8 cellular contexts compared by ENCODE assay signal in genomic region chr15:91855684-91856553, GRCh38. TPM values are rescaled to one million over a fixed set of nuclear protein-coding genes. Genes with fewer than 3 reads are reported as not detected.
DNase-seq lines count a peak whose midpoint lies in the region; ATAC-seq and TF ChIP-seq lines count a peak whose summit lies in the region.

No MANE protein-coding gene starts in this region.

- H3K27ac ChIP-seq in aorta (ENCODE audit: low read depth in 1 of 2, low read length in 2 of 2), result no peak overlapping the region

- CTCF ChIA-PET in T-cell (lab: Charles Lee), result interaction anchor here in 1 of 2 donors (1.2 kb wide), 1 partner anchor 9 kb away, joined by 3 read pairs; no protein-coding TSS in a partner anchor

- peaks cover 67% of the 10 kb centered on the region for H3K4me1 Mint-ChIP-seq in activated T-cell treated with anti-CD3 and anti-CD28 coated beads, Interleukin-2, amount 50 U/mL, for 72 hours (ENCODE audit: low read depth)
- H3K4me1 Mint-ChIP-seq in T-cell, result peaks cover 69 to 79% (median 79%) of the 10 kb centered on the region in 3 donors
- H3K4me1 Mint-ChIP-seq in stimulated activated memory B cell treated with anti-CD40 and anti-IgM and Interleukin-4, amounts not matched to agents 10 μg/mL and 1 μg/mL and 100 μg/mL, for 72 hours, result peaks cover 37% of the 10 kb centered on the region

- H3K36me3 ChIP-seq in aorta (ENCODE audit: control insufficient read depth in 1 of 2, insufficient read depth in 2 of 2, low read length in 1 of 2), result no peaks in the 10 kb centered on the region

- peak in 1 of 2 donors; percentile 15 for DNase-seq in activated T-cell treated with anti-CD3 and anti-CD28 coated beads, Interleukin-2, amount 50 U/mL, for 72 hours
- no peak for DNase-seq in activated T-cell treated with anti-CD3 and anti-CD28 coated beads, Interleukin-2, amount 50 U/mL, for 48 hours
- DNase-seq in NB4 (ENCODE audit: low read depth) (peak; percentile 8), T-cell (peak in 4 of 34 experiments; percentile 8 to 22 (median 19)), iPS DF 19.7 (ENCODE audit: low read depth, low spot score) (peak; percentile 72), AG20443 (ENCODE audit: low spot score) (no peak), aorta (no peak)

- no peaks in the 10 kb centered on the region for H3K4me1 ChIP-seq in aorta (ENCODE audit: control insufficient read depth in 1 of 2, insufficient read depth in 2 of 2, low read length in 2 of 2)

- TF ChIP-seq POLR2A in NB4 (IDR thresholded peaks at IDR 0.05; ENCODE audit: extremely low read depth, insufficient read length), result no peak

- POLR2A ChIA-PET in T-cell (lab: Charles Lee), result no interaction called here

- H3K4me3 ChIP-seq in NB4 (ENCODE audit: low read depth, low read length), result no peak overlapping the region
- peak overlapping the region in 1 of 2 donors; percentile 96 for H3K4me3 ChIP-seq in aorta (ENCODE audit: low read length in 2 of 2)

- H3K9me3 Mint-ChIP-seq in activated T-cell treated with anti-CD3 and anti-CD28 coated beads, Interleukin-2, amount 50 U/mL, for 72 hours, result no peaks in the 10 kb centered on the region
- no peaks in the 10 kb centered on the region for H3K9me3 Mint-ChIP-seq in T-cell
- peaks cover 6% of the 10 kb centered on the region for H3K9me3 Mint-ChIP-seq in stimulated activated memory B cell treated with anti-CD40 and anti-IgM and Interleukin-4, amounts not matched to agents 10 μg/mL and 1 μg/mL and 100 μg/mL, for 72 hours

- no peak for ATAC-seq in activated T-cell treated with anti-CD3 and anti-CD28 coated beads, Interleukin-2, amount 50 U/mL, for 72 hours (replicated peaks in 1 of 2)
- no peak for ATAC-seq in T-cell (replicated peaks in 1 of 4)
- ATAC-seq in stimulated activated memory B cell treated with anti-CD40 and anti-IgM and Interleukin-4, amounts not matched to agents 10 μg/mL and 1 μg/mL and 100 μg/mL, for 72 hours, result no peak
- no peak for ATAC-seq in aorta (ENCODE audit: low FRiP score)

- H3K9me3 ChIP-seq in aorta (ENCODE audit: control insufficient read depth, low read length), result no peaks in the 10 kb centered on the region

- H3K27ac Mint-ChIP-seq in activated T-cell treated with anti-CD3 and anti-CD28 coated beads, Interleukin-2, amount 50 U/mL, for 72 hours, result no peak overlapping the region
- peak overlapping the region; percentile 91 to 96 for H3K27ac Mint-ChIP-seq in T-cell
- no peak overlapping the region for H3K27ac Mint-ChIP-seq in stimulated activated memory B cell treated with anti-CD40 and anti-IgM and Interleukin-4, amounts not matched to agents 10 μg/mL and 1 μg/mL and 100 μg/mL, for 72 hours

- peak; percentile 12 for TF ChIP-seq CTCF in NB4 (IDR thresholded peaks at IDR 0.05; ENCODE audit: low read depth, low read length)

- 31 to 39% methylated on average over 15 of the region's 15 CpGs for whole genome bisulfite sequencing in aorta, 2 donors

- no peaks in the 10 kb centered on the region for H3K27me3 Mint-ChIP-seq in activated T-cell treated with anti-CD3 and anti-CD28 coated beads, Interleukin-2, amount 50 U/mL, for 72 hours (ENCODE audit: low read depth)
- H3K27me3 Mint-ChIP-seq in T-cell, result no peaks in the 10 kb centered on the region
- peaks cover 46% of the 10 kb centered on the region for H3K27me3 Mint-ChIP-seq in stimulated activated memory B cell treated with anti-CD40 and anti-IgM and Interleukin-4, amounts not matched to agents 10 μg/mL and 1 μg/mL and 100 μg/mL, for 72 hours

- intact Hi-C loops in aorta (cut with DNase I), result loop anchor here in 1 of 2 donors (10.0 kb wide), 1 partner anchor 551 kb away; no protein-coding TSS in a partner anchor

- H3K4me3 Mint-ChIP-seq in activated T-cell treated with anti-CD3 and anti-CD28 coated beads, Interleukin-2, amount 50 U/mL, for 72 hours, result peak overlapping the region; percentile 4 to 60
- peak overlapping the region in 2 of 3 donors; percentile 47 to 84 for H3K4me3 Mint-ChIP-seq in T-cell
- H3K4me3 Mint-ChIP-seq in stimulated activated memory B cell treated with anti-CD40 and anti-IgM and Interleukin-4, amounts not matched to agents 10 μg/mL and 1 μg/mL and 100 μg/mL, for 72 hours, result no peak overlapping the region

- no peaks in the 10 kb centered on the region for H3K27me3 ChIP-seq in aorta (ENCODE audit: control insufficient read depth in 1 of 2, insufficient read depth in 2 of 2, low read length in 1 of 2)

- no peaks in the 10 kb centered on the region for H3K36me3 Mint-ChIP-seq in activated T-cell treated with anti-CD3 and anti-CD28 coated beads, Interleukin-2, amount 50 U/mL, for 72 hours (ENCODE audit: insufficient read depth in 2 of 2)
- H3K36me3 Mint-ChIP-seq in T-cell, result no peaks in the 10 kb centered on the region
- no peaks in the 10 kb centered on the region for H3K36me3 Mint-ChIP-seq in stimulated activated memory B cell treated with anti-CD40 and anti-IgM and Interleukin-4, amounts not matched to agents 10 μg/mL and 1 μg/mL and 100 μg/mL, for 72 hours

RNA-seq across cellular contexts. Expression of gene SLCO3A1, which starts 2.4 kb away (rescaled TPM):
- total RNA-seq in activated T-cell treated with anti-CD3 and anti-CD28 coated beads, Interleukin-2, amount 50 U/mL, for 72 hours, result 10 to 100 TPM in 1 of 2 donors, 1 to 10 TPM in 1; 8.2 to 13.6 TPM
- 10 to 100 TPM; 26.2 to 52.2 (median 38.7) TPM for total RNA-seq in T-cell
- 10 to 100 TPM; 39.7 to 60.7 TPM for total RNA-seq in aorta
- polyA plus RNA-seq in aorta, result 10 to 100 TPM in 1 of 2 donors, 1 to 10 TPM in 1; 9.6 to 29.1 TPM

Comparison
In these comparisons a context has a peak if more than half of its experiments do, and no peak if none do; other contexts are left out.
1. DNase-seq: peak in NB4 (single experiment) and iPS DF 19.7 (single experiment); none in activated T-cell treated with anti-CD3 and anti-CD28 coated beads, Interleukin-2, amount 50 U/mL, for 48 hours (0 of 2), AG20443 (single experiment) and aorta (0 of 2).
2. H3K27ac Mint-ChIP-seq: peak in T-cell (2 of 2); none in activated T-cell treated with anti-CD3 and anti-CD28 coated beads, Interleukin-2, amount 50 U/mL, for 72 hours (single experiment) and stimulated activated memory B cell treated with anti-CD40 and anti-IgM and Interleukin-4, amounts not matched to agents 10 μg/mL and 1 μg/mL and 100 μg/mL, for 72 hours (single experiment).